In genomic region chr16:2212362-2213324, GRCh38 we compare ENCODE assay signal across 6 cellular contexts. TPM values are rescaled to one million over a fixed set of nuclear protein-coding genes. Genes with fewer than 3 reads are reported as not detected.
DNase-seq lines count a peak whose midpoint lies in the region; ATAC-seq, FAIRE-seq and TF ChIP-seq lines count a peak whose summit lies in the region.

No MANE protein-coding gene starts in this region.

- no peaks in the 10 kb centered on the region for H3K9me3 ChIP-seq in muscle layer of duodenum (ENCODE audit: control insufficient read depth in 1 of 2, low read length in 2 of 2)

- no peaks in the 10 kb centered on the region for H3K27me3 Mint-ChIP-seq in activated B cell treated with CpG ODN at 0.5 μM for 24 hours

- FAIRE-seq in GM12892 (lab: Jason Lieb, UNC): no peak

- CTCF ChIA-PET in activated B cell treated with CpG ODN at 0.5 μM for 24 hours (lab: Charles Lee): no interaction called here

- H3K27me3 ChIP-seq in muscle layer of duodenum (ENCODE audit: low read depth, low read length): no peaks in the 10 kb centered on the region

- TF ChIP-seq POLR2A in GM12892 (IDR thresholded peaks at IDR 0.05; ENCODE audit: low read depth, low read length): peak; percentile 38

- peaks cover 6 to 18% of the 10 kb centered on the region in 2 donors for H3K36me3 ChIP-seq in muscle layer of duodenum (ENCODE audit: control insufficient read depth in 1 of 2, insufficient read depth in 2 of 2, low read length in 2 of 2)

- intact Hi-C loops in activated B cell treated with CpG ODN at 0.5 μM for 24 hours (cut with micrococcal nuclease): no loop called here

- peaks cover 14 to 20% of the 10 kb centered on the region in 2 donors for H3K4me1 ChIP-seq in muscle layer of duodenum (ENCODE audit: control insufficient read depth in 1 of 2, insufficient read depth in 2 of 2, low read length in 2 of 2)

- no peak overlapping the region for H3K27ac Mint-ChIP-seq in activated B cell treated with CpG ODN at 0.5 μM for 24 hours

- H3K27ac ChIP-seq in muscle layer of duodenum (ENCODE audit: low read length): no peak overlapping the region

- no peak for DNase-seq in GM12892 (ENCODE audit: insufficient read length)
- DNase-seq in activated B cell treated with CpG ODN at 0.5 μM for 24 hours: no peak
- DNase-seq in NCI-H748 treated with DMSO at 0.1 percent for 48 hours (lab: John Stamatoyannopoulos, UW): no peak
- DNase-seq in NCI-H1417 (lab: John Stamatoyannopoulos, UW): no peak
- no peak for DNase-seq in NCI-H345 treated with DMSO at 0.1 percent for 48 hours (lab: John Stamatoyannopoulos, UW; ENCODE audit: unreplicated experiment)

- no peak for TF ChIP-seq CTCF in activated B cell treated with CpG ODN at 0.5 μM for 24 hours (IDR thresholded peaks at IDR 0.05)

- POLR2A ChIA-PET in activated B cell treated with CpG ODN at 0.5 μM for 24 hours (lab: Charles Lee): no interaction called here

- peaks cover 16% of the 10 kb centered on the region for H3K4me1 Mint-ChIP-seq in activated B cell treated with CpG ODN at 0.5 μM for 24 hours

- H3K36me3 Mint-ChIP-seq in activated B cell treated with CpG ODN at 0.5 μM for 24 hours (ENCODE audit: low read depth): peaks cover 16% of the 10 kb centered on the region

- H3K9me3 Mint-ChIP-seq in activated B cell treated with CpG ODN at 0.5 μM for 24 hours: no peaks in the 10 kb centered on the region

- ATAC-seq in activated B cell treated with CpG ODN at 0.5 μM for 24 hours (ENCODE audit: low read depth): no peak

- peak overlapping the region; percentile 69 for H3K4me3 Mint-ChIP-seq in activated B cell treated with CpG ODN at 0.5 μM for 24 hours

- H3K4me3 ChIP-seq in muscle layer of duodenum (ENCODE audit: low read depth in 1 of 2, low read length in 2 of 2): peak overlapping the region; percentile 6 to 60

RNA-seq across cellular contexts. Expression of gene BRICD5, which starts 2.0 kb away (rescaled TPM):
- 1.0 TPM for polyA plus RNA-seq in GM12892 (2012; ENCODE audit: missing spikeins)
- 4.9 and 5.1 TPM in 2 replicates for total RNA-seq in activated B cell treated with CpG ODN at 0.5 μM for 24 hours

RNA-seq across cellular contexts. Expression of gene PGP, which starts 2.0 kb away (rescaled TPM):
- 7.5 TPM for polyA plus RNA-seq in GM12892 (2012; ENCODE audit: missing spikeins)
- total RNA-seq in activated B cell treated with CpG ODN at 0.5 μM for 24 hours: 9.9 and 10.4 TPM in 2 replicates

RNA-seq across cellular contexts. Expression of gene MLST8, which starts 7.4 kb away (rescaled TPM):
- 28.7 TPM for polyA plus RNA-seq in GM12892 (2012; ENCODE audit: missing spikeins)
- total RNA-seq in activated B cell treated with CpG ODN at 0.5 μM for 24 hours: 35.7 and 38.7 TPM in 2 replicates

RNA-seq across cellular contexts. Expression of gene E4F1, which starts 10.7 kb away (rescaled TPM):
- polyA plus RNA-seq in GM12892 (2012; ENCODE audit: missing spikeins): 4.2 TPM
- 29.9 and 31.3 TPM in 2 replicates for total RNA-seq in activated B cell treated with CpG ODN at 0.5 μM for 24 hours

RNA-seq across cellular contexts. Expression of gene CASKIN1, which starts 16.2 kb away (rescaled TPM):
- 0.06 TPM for polyA plus RNA-seq in GM12892 (2012; ENCODE audit: missing spikeins)
- not detected in 2 replicates for total RNA-seq in activated B cell treated with CpG ODN at 0.5 μM for 24 hours
